13 cellular contexts compared by ENCODE assay signal in genomic region chr11:10108901-10109665, GRCh38.
DNase-seq lines count a peak whose midpoint lies in the region; ATAC-seq and TF ChIP-seq lines count a peak whose summit lies in the region.
"Had no signal": no experiment of that assay in that cellular context is flagged by ENCODE, and none has a peak within 500 bp of the region (broad histone marks: within the 10 kb centered on the region; RNA-seq: fewer than 3 reads in every experiment).

No MANE protein-coding gene starts in this region.

- peak; percentile 37 for ATAC-seq in omental fat pad (ENCODE audit: low FRiP score)
- no peak for ATAC-seq in activated CD8-positive, alpha-beta memory T cell treated with anti-CD3 and anti-CD28 coated beads, Interleukin-2, amount 10 ng/mL, durations not matched to agents 7 days and 5 days
- ATAC-seq in T-helper 17 cell: no peak

- no peak for TF ChIP-seq EP300 in esophagus muscularis mucosa (IDR thresholded peaks at IDR 0.05)

- no peaks in the 10 kb centered on the region for H3K9me3 ChIP-seq in esophagus muscularis mucosa
- H3K9me3 ChIP-seq in T-helper 17 cell (ENCODE audit: control insufficient read depth, low read length, poor library complexity, severe bottlenecking): no peaks in the 10 kb centered on the region

- DNase-seq in Ammon's horn (ENCODE audit: low spot score): peak; percentile 4
- DNase-seq in NCI-H1092 (lab: John Stamatoyannopoulos, UW): peak; percentile 8
- DNase-seq in esophagus muscularis mucosa (ENCODE audit: extremely low spot score): no peak
- no peak for DNase-seq in omental fat pad (ENCODE audit: low spot score)
- no peak for DNase-seq in activated CD8-positive, alpha-beta memory T cell treated with anti-CD3 and anti-CD28 coated beads, Interleukin-2, amount 10 ng/mL, durations not matched to agents 7 days and 5 days
- DNase-seq in T-helper 17 cell: no peak
- no peak for DNase-seq in stimulated activated CD4-positive, alpha-beta T cell treated with anti-CD3 and anti-CD28 coated beads, Interleukin-15, amount 100 ng/mL, for 24 hours
- no peak for DNase-seq in islet precursor cell
- DNase-seq: activated effector memory CD4-positive, alpha-beta T cell treated with anti-CD3 and anti-CD28 coated beads, Interleukin-2, amount 50 U/mL, for 16 hours; Calu3; WERI-Rb-1 had no signal

- CTCF ChIA-PET in activated CD8-positive, alpha-beta memory T cell treated with anti-CD3 and anti-CD28 coated beads, Interleukin-2, amount 10 ng/mL, durations not matched to agents 7 days and 5 days (lab: Charles Lee): no interaction called here

- no peaks in the 10 kb centered on the region for H3K27me3 ChIP-seq in esophagus muscularis mucosa

- peaks cover 1% of the 10 kb centered on the region for H3K9me3 Mint-ChIP-seq in activated CD8-positive, alpha-beta memory T cell treated with anti-CD3 and anti-CD28 coated beads, Interleukin-2, amount 10 ng/mL, durations not matched to agents 7 days and 5 days (ENCODE audit: low read depth)

- no peaks in the 10 kb centered on the region for H3K36me3 Mint-ChIP-seq in activated CD8-positive, alpha-beta memory T cell treated with anti-CD3 and anti-CD28 coated beads, Interleukin-2, amount 10 ng/mL, durations not matched to agents 7 days and 5 days
- H3K36me3 Mint-ChIP-seq in T-helper 17 cell (ENCODE audit: low read depth): no peaks in the 10 kb centered on the region

- peak overlapping the region; percentile 41 to 72 (median 58) for H3K27ac ChIP-seq in esophagus muscularis mucosa (replicated peaks in 1 of 4)
- H3K27ac ChIP-seq: KMS-11, parathyroid adenoma, WERI-Rb-1 had no signal

- 29% methylated on average over 2 of the region's 2 CpGs for WGBS in esophagus muscularis mucosa

- no peaks in the 10 kb centered on the region for H3K36me3 ChIP-seq in esophagus muscularis mucosa
- H3K36me3 ChIP-seq: WERI-Rb-1 had no signal

- H3K4me1 ChIP-seq in esophagus muscularis mucosa: peaks cover 23 to 41% (median 36%) of the 10 kb centered on the region in 4 donors
- H3K4me1 ChIP-seq: parathyroid adenoma had no signal

- no peak overlapping the region for H3K27ac Mint-ChIP-seq in activated CD8-positive, alpha-beta memory T cell treated with anti-CD3 and anti-CD28 coated beads, Interleukin-2, amount 10 ng/mL, durations not matched to agents 7 days and 5 days
- no peak overlapping the region for H3K27ac Mint-ChIP-seq in T-helper 17 cell

- TF ChIP-seq CTCF in esophagus muscularis mucosa (IDR thresholded peaks at IDR 0.05) (no peak), omental fat pad (IDR thresholded peaks at IDR 0.05) (no peak)

- no peaks in the 10 kb centered on the region for H3K27me3 Mint-ChIP-seq in activated CD8-positive, alpha-beta memory T cell treated with anti-CD3 and anti-CD28 coated beads, Interleukin-2, amount 10 ng/mL, durations not matched to agents 7 days and 5 days
- H3K27me3 Mint-ChIP-seq in T-helper 17 cell: no peaks in the 10 kb centered on the region

- no peak for TF ChIP-seq POLR2A in esophagus muscularis mucosa (IDR thresholded peaks at IDR 0.05; ENCODE audit: low read depth)

- H3K4me3 ChIP-seq in esophagus muscularis mucosa: no peak overlapping the region

- intact Hi-C loops in esophagus muscularis mucosa (cut with DNase I): no loop called here

- H3K4me3 Mint-ChIP-seq in activated CD8-positive, alpha-beta memory T cell treated with anti-CD3 and anti-CD28 coated beads, Interleukin-2, amount 10 ng/mL, durations not matched to agents 7 days and 5 days: no peak overlapping the region
- H3K4me3 Mint-ChIP-seq in T-helper 17 cell: no peak overlapping the region

- H3K4me1 Mint-ChIP-seq in activated CD8-positive, alpha-beta memory T cell treated with anti-CD3 and anti-CD28 coated beads, Interleukin-2, amount 10 ng/mL, durations not matched to agents 7 days and 5 days: no peaks in the 10 kb centered on the region
- H3K4me1 Mint-ChIP-seq in T-helper 17 cell: peaks cover 2% of the 10 kb centered on the region

Comparison
In these comparisons a context has a peak if more than half of its experiments do, and no peak if none do; other contexts are left out.
1. DNase-seq: peak in Ammon's horn (single experiment) and NCI-H1092 (single experiment); none in esophagus muscularis mucosa (single experiment), omental fat pad (single experiment), activated CD8-positive, alpha-beta memory T cell treated with anti-CD3 and anti-CD28 coated beads, Interleukin-2, amount 10 ng/mL, durations not matched to agents 7 days and 5 days (single experiment), T-helper 17 cell (0 of 3), stimulated activated CD4-positive, alpha-beta T cell treated with anti-CD3 and anti-CD28 coated beads, Interleukin-15, amount 100 ng/mL, for 24 hours (single experiment) and islet precursor cell (single experiment).